Comparison of ENCODE assay signal across 9 cellular contexts in the genomic region with DNA sequence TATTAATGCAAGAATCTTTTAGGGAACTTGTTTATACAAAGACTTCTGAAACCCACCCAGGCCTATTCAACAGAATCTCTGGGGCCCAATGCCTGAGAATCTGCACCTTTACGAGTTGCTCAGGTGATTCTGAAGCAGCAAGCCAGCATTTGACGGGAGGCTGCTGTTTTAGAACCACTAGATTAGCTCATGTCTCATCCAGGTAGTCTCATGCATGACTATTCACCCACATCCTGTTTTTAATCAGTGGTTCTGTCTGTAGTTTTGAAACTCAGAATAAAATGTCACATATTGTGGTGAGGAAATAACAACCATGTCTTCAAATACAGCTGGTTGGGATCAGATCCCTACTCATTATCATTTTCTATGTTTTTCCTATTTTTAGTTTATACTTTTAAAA. TPM values are rescaled to one million over a fixed set of nuclear protein-coding genes. Genes with fewer than 3 reads are reported as not detected.
A peak's percentile ranks its signal among the peaks of the same experiment; 100 is the strongest.
DNase-seq lines count a peak whose midpoint lies in the region; ATAC-seq and TF ChIP-seq lines count a peak whose summit lies in the region.
"Had no signal": no experiment of that assay in that cellular context is flagged by ENCODE, and none has a peak within 500 bp of the region (broad histone marks: within the 10 kb centered on the region; RNA-seq: fewer than 3 reads in every experiment).

No MANE protein-coding gene starts in this region.

- CTCF ChIA-PET in activated B cell treated with CpG ODN at 0.5 μM for 24 hours (lab: Charles Lee), result interaction anchor here (1.0 to 3.4 kb wide), 6 partner anchors 14 to 88 kb away, joined by 3 to 22 read pairs (median 8); no protein-coding TSS in a partner anchor

- H3K27me3 Mint-ChIP-seq in activated B cell treated with CpG ODN at 0.5 μM for 24 hours (no peaks in the 10 kb centered on the region), neural progenitor cell (ENCODE audit: insufficient read depth, low read depth) (no peaks in the 10 kb centered on the region)

- H3K9me3 Mint-ChIP-seq in activated B cell treated with CpG ODN at 0.5 μM for 24 hours (peaks cover 6% of the 10 kb centered on the region), neural progenitor cell (peaks cover 5% of the 10 kb centered on the region)

- peaks cover 39% of the 10 kb centered on the region for H3K36me3 Mint-ChIP-seq in activated B cell treated with CpG ODN at 0.5 μM for 24 hours (ENCODE audit: low read depth)
- H3K36me3 Mint-ChIP-seq in neural progenitor cell, result no peaks in the 10 kb centered on the region

- H3K4me1 Mint-ChIP-seq in activated B cell treated with CpG ODN at 0.5 μM for 24 hours (peaks cover 62% of the 10 kb centered on the region), neural progenitor cell (no peaks in the 10 kb centered on the region)

- H3K9me3 ChIP-seq in neural progenitor cell (ENCODE audit: low read depth) (no peaks in the 10 kb centered on the region), uterus (no peaks in the 10 kb centered on the region)

- TF ChIP-seq CTCF in activated B cell treated with CpG ODN at 0.5 μM for 24 hours (IDR thresholded peaks at IDR 0.05) (no peak), neural progenitor cell (IDR thresholded peaks at IDR 0.05) (no peak), uterus (IDR thresholded peaks at IDR 0.05) (no peak)

- intact Hi-C loops in activated B cell treated with CpG ODN at 0.5 μM for 24 hours (cut with micrococcal nuclease) (loop anchor here (1.0 to 10.0 kb wide), 9 partner anchors 9 to 470 kb away; a partner anchor contains a TSS), uterus (cut with DNase I; ENCODE audit: low total_unique reads) (no loop called here)

- H3K4me3 ChIP-seq in neural progenitor cell (no peak overlapping the region), uterus (no peak overlapping the region)

- H3K27me3 ChIP-seq in neural progenitor cell (no peaks in the 10 kb centered on the region), uterus (no peaks in the 10 kb centered on the region)

- TF ChIP-seq POLR2A in uterus (IDR thresholded peaks at IDR 0.05), result no peak

- H4K20me1 ChIP-seq in neural progenitor cell (ENCODE audit: low read depth), result no peaks in the 10 kb centered on the region

- H3K4me3 Mint-ChIP-seq in activated B cell treated with CpG ODN at 0.5 μM for 24 hours, result peak overlapping the region; percentile 50
- no peak overlapping the region for H3K4me3 Mint-ChIP-seq in neural progenitor cell

- DNase-seq in GM19240 (ENCODE audit: insufficient read length, low spot score) (peak; percentile 8), activated B cell treated with CpG ODN at 0.5 μM for 24 hours (no peak), epithelial cell of prostate (ENCODE audit: low read depth, low spot score) (peak; percentile 70), neural progenitor cell (ENCODE audit: low spot score) (no peak), uterus (no peak), HuH-7.5 (ENCODE audit: low spot score) (no peak), NCI-H526 (lab: John Stamatoyannopoulos, UW) (no peak)

- H3K27ac Mint-ChIP-seq in activated B cell treated with CpG ODN at 0.5 μM for 24 hours, result peak overlapping the region; percentile 88
- H3K27ac Mint-ChIP-seq in neural progenitor cell, result no peak overlapping the region

- H3K4me2 ChIP-seq in neural progenitor cell, result no peak overlapping the region

- H3K36me3 ChIP-seq in neural progenitor cell (no peaks in the 10 kb centered on the region), uterus (no peaks in the 10 kb centered on the region)

- no peak overlapping the region for H3K9ac ChIP-seq in neural progenitor cell

- no peak overlapping the region for H2AFZ ChIP-seq in neural progenitor cell (replicated peaks)

- peak overlapping the region; percentile 17 for H3K27ac ChIP-seq in epithelial cell of prostate
- H3K27ac ChIP-seq in neural progenitor cell, result no peak overlapping the region
- H3K27ac ChIP-seq in uterus, result no peak overlapping the region

- H3F3A ChIP-seq in neural progenitor cell (ENCODE audit: low read depth), result no peaks in the 10 kb centered on the region

- no peaks in the 10 kb centered on the region for H3K79me2 ChIP-seq in neural progenitor cell (ENCODE audit: low read depth)

- ATAC-seq in HG03097 (IDR thresholded peaks at IDR 0.05; ENCODE audit: low FRiP score, unreplicated experiment) (peak; percentile 99), activated B cell treated with CpG ODN at 0.5 μM for 24 hours (ENCODE audit: low read depth) (peak; percentile 96)

- POLR2A ChIA-PET in activated B cell treated with CpG ODN at 0.5 μM for 24 hours (lab: Charles Lee), result interaction anchor here (0.6 to 4.9 kb wide), 15 partner anchors 9 to 84 kb away, joined by 3 to 49 read pairs (median 7); a partner anchor contains a TSS

- no peaks in the 10 kb centered on the region for H3K4me1 ChIP-seq in neural progenitor cell
- no peaks in the 10 kb centered on the region for H3K4me1 ChIP-seq in uterus

RNA-seq across cellular contexts. Expression of a gene that starts 39.5 kb away (rescaled TPM):
- 129 and 130 TPM in 2 replicates for total RNA-seq in activated B cell treated with CpG ODN at 0.5 μM for 24 hours
- total RNA-seq in neural progenitor cell (ENCODE audit: low replicate concordance), result 0.19 and 0.54 TPM in 2 replicates
- total RNA-seq in uterus, result 1 to 10 TPM in 2 of 4 donors, under 1 TPM in 1, not detected in 1; 0.26 to 5.5 (median 2.6) TPM
- total RNA-seq: SK-MEL-5 had no signal

Comparison
In these comparisons a context has a peak if more than half of its experiments do, and no peak if none do; other contexts are left out.
1. DNase-seq: peak in GM19240 (single experiment) and epithelial cell of prostate (single experiment); none in activated B cell treated with CpG ODN at 0.5 μM for 24 hours (single experiment), neural progenitor cell (single experiment), uterus (0 of 2), HuH-7.5 (single experiment) and NCI-H526 (0 of 2).
2. RNA of a gene that starts 39.5 kb away (total RNA-seq): 129 to 130 TPM in activated B cell treated with CpG ODN at 0.5 μM for 24 hours; 0.26 to 5.5 TPM in uterus and 0.19 to 0.54 TPM in neural progenitor cell; every median in the first group is over 10 times any median in the second.